ENCODE assay signal across 8 cellular contexts in genomic region chr22:50276143-50276542, GRCh38. TPM values are rescaled to one million over a fixed set of nuclear protein-coding genes. Genes with fewer than 3 reads are reported as not detected.
A peak's percentile ranks its signal among the peaks of the same experiment; 100 is the strongest.
DNase-seq lines count a peak whose midpoint lies in the region; ATAC-seq, FAIRE-seq and TF ChIP-seq lines count a peak whose summit lies in the region.

No MANE protein-coding gene starts in this region.

- H3K4me3 Mint-ChIP-seq in CD4-positive, alpha-beta memory T cell: no peak overlapping the region
- no peak overlapping the region for H3K4me3 Mint-ChIP-seq in activated naive CD4-positive, alpha-beta T cell treated with anti-CD3 and anti-CD28 coated beads for 36 hours
- H3K4me3 Mint-ChIP-seq in progenitor cell of endocrine pancreas (ENCODE audit: low read depth): no peak overlapping the region

- no peak overlapping the region for H3K4me3 ChIP-seq in CD4-positive, alpha-beta memory T cell (ENCODE audit: low read length in 2 of 2)
- no peak overlapping the region for H3K4me3 ChIP-seq in Jurkat, Clone E6-1 (ENCODE audit: low read length)

- intact Hi-C loops in CD4-positive, alpha-beta memory T cell (cut with micrococcal nuclease): no loop called here
- intact Hi-C loops in activated naive CD4-positive, alpha-beta T cell treated with anti-CD3 and anti-CD28 coated beads for 36 hours (cut with micrococcal nuclease): loop anchor here (1.0 kb wide), 2 partner anchors 51 to 66 kb away; partner anchors contain the start of gene DENND6B
- intact Hi-C loops in head of caudate nucleus (cut with DNase I): loop anchor here (5.0 kb wide), 1 partner anchor 51 kb away; the partner anchor contains the start of gene DENND6B

- H3K27me3 ChIP-seq in CD4-positive, alpha-beta memory T cell (ENCODE audit: insufficient read depth, low read length): no peaks in the 10 kb centered on the region

- peaks cover 0 to 8% (median 3%) of the 10 kb centered on the region in 4 donors for H3K4me1 Mint-ChIP-seq in CD4-positive, alpha-beta memory T cell
- H3K4me1 Mint-ChIP-seq in activated naive CD4-positive, alpha-beta T cell treated with anti-CD3 and anti-CD28 coated beads for 36 hours (ENCODE audit: low read depth): no peaks in the 10 kb centered on the region
- no peaks in the 10 kb centered on the region for H3K4me1 Mint-ChIP-seq in progenitor cell of endocrine pancreas (ENCODE audit: low read depth)

- no peaks in the 10 kb centered on the region for H3K27me3 Mint-ChIP-seq in CD4-positive, alpha-beta memory T cell
- no peaks in the 10 kb centered on the region for H3K27me3 Mint-ChIP-seq in activated naive CD4-positive, alpha-beta T cell treated with anti-CD3 and anti-CD28 coated beads for 36 hours (ENCODE audit: low read depth)
- peaks cover 6% of the 10 kb centered on the region for H3K27me3 Mint-ChIP-seq in progenitor cell of endocrine pancreas

- POLR2A ChIA-PET in CD4-positive, alpha-beta memory T cell (lab: Charles Lee; ENCODE audit: partially characterized antibody): interaction anchor here (1.0 to 1.4 kb wide), 4 partner anchors 31 to 66 kb away, joined by 3 to 4 read pairs (median 4); no protein-coding TSS in a partner anchor

- H3K27ac ChIP-seq in CD4-positive, alpha-beta memory T cell (ENCODE audit: low read depth, low read length): no peak overlapping the region

- H3K36me3 Mint-ChIP-seq in CD4-positive, alpha-beta memory T cell: no peaks in the 10 kb centered on the region
- H3K36me3 Mint-ChIP-seq in activated naive CD4-positive, alpha-beta T cell treated with anti-CD3 and anti-CD28 coated beads for 36 hours (ENCODE audit: low read depth): no peaks in the 10 kb centered on the region
- peaks cover 10% of the 10 kb centered on the region for H3K36me3 Mint-ChIP-seq in progenitor cell of endocrine pancreas (ENCODE audit: insufficient read depth)

- FAIRE-seq in H54 (lab: Jason Lieb, UNC): no peak

- peak overlapping the region in 1 of 7 donors; percentile 66 for H3K27ac Mint-ChIP-seq in CD4-positive, alpha-beta memory T cell
- H3K27ac Mint-ChIP-seq in activated naive CD4-positive, alpha-beta T cell treated with anti-CD3 and anti-CD28 coated beads for 36 hours: no peak overlapping the region
- no peak overlapping the region for H3K27ac Mint-ChIP-seq in progenitor cell of endocrine pancreas

- DNase-seq in CD4-positive, alpha-beta memory T cell: peak in 3 of 5 donors; percentile 24 to 58 (median 52)
- DNase-seq in Jurkat, Clone E6-1 (ENCODE audit: low read depth, low spot score): peak; percentile 32
- DNase-seq in activated naive CD4-positive, alpha-beta T cell treated with anti-CD3 and anti-CD28 coated beads for 36 hours: peak; percentile 70
- DNase-seq in head of caudate nucleus (peak; percentile 56 to 92 (median 80)), progenitor cell of endocrine pancreas (ENCODE audit: low spot score, unreplicated experiment) (no peak), H54 (ENCODE audit: insufficient read length, low spot score) (no peak), NCI-H345 (lab: John Stamatoyannopoulos, UW) (no peak)

- CTCF ChIA-PET in CD4-positive, alpha-beta memory T cell (lab: Charles Lee; ENCODE audit: partially characterized antibody): interaction anchor here (1.0 to 2.3 kb wide), 8 partner anchors 34 to 345 kb away, joined by 3 to 17 read pairs (median 4); partner anchors contain the start of gene DENND6B
- CTCF ChIA-PET in activated naive CD4-positive, alpha-beta T cell treated with anti-CD3 and anti-CD28 coated beads for 36 hours (lab: Charles Lee): interaction anchor here (0.5 to 3.3 kb wide), 14 partner anchors 9 to 149 kb away, joined by 3 to 31 read pairs (median 4); partner anchors contain the start of genes DENND6B and PLXNB2

- H3K9me3 ChIP-seq in CD4-positive, alpha-beta memory T cell (ENCODE audit: control insufficient read depth in 1 of 2, low read length in 2 of 2): no peaks in the 10 kb centered on the region

- peak; percentile 39 for TF ChIP-seq CTCF in progenitor cell of endocrine pancreas (IDR thresholded peaks at IDR 0.05; ENCODE audit: unreplicated experiment)

- H3K4me1 ChIP-seq in CD4-positive, alpha-beta memory T cell (ENCODE audit: insufficient read depth, low read length): peaks cover 6% of the 10 kb centered on the region

- H3K36me3 ChIP-seq in CD4-positive, alpha-beta memory T cell (ENCODE audit: insufficient read depth, low read length): no peaks in the 10 kb centered on the region

- TF ChIP-seq POLR2A in H54 (IDR thresholded peaks at IDR 0.05; ENCODE audit: low read depth, low read length): no peak

- no peaks in the 10 kb centered on the region for H3K9me3 Mint-ChIP-seq in CD4-positive, alpha-beta memory T cell
- H3K9me3 Mint-ChIP-seq in activated naive CD4-positive, alpha-beta T cell treated with anti-CD3 and anti-CD28 coated beads for 36 hours: no peaks in the 10 kb centered on the region
- no peaks in the 10 kb centered on the region for H3K9me3 Mint-ChIP-seq in progenitor cell of endocrine pancreas (ENCODE audit: low read depth)

- peak; percentile 61 for ATAC-seq in GM18909 (IDR thresholded peaks at IDR 0.05; ENCODE audit: poor library complexity, unreplicated experiment)

RNA-seq across cellular contexts. Expression of gene MAPK11, which starts 6.0 kb away (rescaled TPM):
- 1 to 10 TPM; 1.6 to 1.7 TPM for total RNA-seq in CD4-positive, alpha-beta memory T cell
- polyA plus RNA-seq in CD4-positive, alpha-beta memory T cell: under 1 TPM; 0.10 to 0.54 TPM
- 37.9 TPM for polyA plus RNA-seq in Jurkat, Clone E6-1 (2012; ENCODE audit: insufficient read depth, insufficient read length)
- 10 to 100 TPM; 17.5 to 17.9 TPM for total RNA-seq in activated naive CD4-positive, alpha-beta T cell treated with anti-CD3 and anti-CD28 coated beads for 36 hours
- total RNA-seq in progenitor cell of endocrine pancreas: 2.3 and 2.7 TPM in 2 replicates

RNA-seq across cellular contexts. Expression of gene MAPK12, which starts 14.7 kb away (rescaled TPM):
- total RNA-seq in CD4-positive, alpha-beta memory T cell: 1 to 10 TPM; 2.9 TPM
- under 1 TPM in 1 of 2 donors, not detected in 1; 0.05 TPM for polyA plus RNA-seq in CD4-positive, alpha-beta memory T cell
- 27.7 TPM for polyA plus RNA-seq in Jurkat, Clone E6-1 (2012; ENCODE audit: insufficient read depth, insufficient read length)
- 10 to 100 TPM; 12.3 to 12.4 TPM for total RNA-seq in activated naive CD4-positive, alpha-beta T cell treated with anti-CD3 and anti-CD28 coated beads for 36 hours
- 53.7 and 54.6 TPM in 2 replicates for total RNA-seq in progenitor cell of endocrine pancreas

RNA-seq across cellular contexts. Expression of gene HDAC10, which starts 25.1 kb away (rescaled TPM):
- 100 to 1,000 TPM; 141 to 151 TPM for total RNA-seq in CD4-positive, alpha-beta memory T cell
- 1 to 10 TPM; 3.8 to 6.8 TPM for polyA plus RNA-seq in CD4-positive, alpha-beta memory T cell
- 54.8 TPM for polyA plus RNA-seq in Jurkat, Clone E6-1 (2012; ENCODE audit: insufficient read depth, insufficient read length)
- 10 to 100 TPM; 35.4 to 38.0 TPM for total RNA-seq in activated naive CD4-positive, alpha-beta T cell treated with anti-CD3 and anti-CD28 coated beads for 36 hours
- total RNA-seq in progenitor cell of endocrine pancreas: 73.8 and 81.5 TPM in 2 replicates

RNA-seq across cellular contexts. Expression of gene PLXNB2, which starts 31.3 kb away (rescaled TPM):
- 1 to 10 TPM; 2.8 to 4.6 TPM for total RNA-seq in CD4-positive, alpha-beta memory T cell
- polyA plus RNA-seq in CD4-positive, alpha-beta memory T cell: under 1 TPM in 1 of 2 donors, not detected in 1; 0.40 TPM
- 17.6 TPM for polyA plus RNA-seq in Jurkat, Clone E6-1 (2012; ENCODE audit: insufficient read depth, insufficient read length)
- 10 to 100 TPM in 1 of 2 experiments, 1 to 10 TPM in 1; 9.8 to 10.4 TPM for total RNA-seq in activated naive CD4-positive, alpha-beta T cell treated with anti-CD3 and anti-CD28 coated beads for 36 hours
- total RNA-seq in progenitor cell of endocrine pancreas: 178 and 182 TPM in 2 replicates

RNA-seq across cellular contexts. Expression of gene TUBGCP6, which starts 31.3 kb away (rescaled TPM):
- total RNA-seq in CD4-positive, alpha-beta memory T cell: 100 to 1,000 TPM; 132 to 133 TPM
- 10 to 100 TPM; 16.5 to 20.5 TPM for polyA plus RNA-seq in CD4-positive, alpha-beta memory T cell
- 44.0 TPM for polyA plus RNA-seq in Jurkat, Clone E6-1 (2012; ENCODE audit: insufficient read depth, insufficient read length)
- total RNA-seq in activated naive CD4-positive, alpha-beta T cell treated with anti-CD3 and anti-CD28 coated beads for 36 hours: 10 to 100 TPM; 44.5 to 47.8 TPM
- total RNA-seq in progenitor cell of endocrine pancreas: 62.0 and 70.9 TPM in 2 replicates

Comparison
In these comparisons a context has a peak if more than half of its experiments do, and no peak if none do; other contexts are left out.
1. DNase-seq: peak in CD4-positive, alpha-beta memory T cell (3 of 5), Jurkat, Clone E6-1 (single experiment), activated naive CD4-positive, alpha-beta T cell treated with anti-CD3 and anti-CD28 coated beads for 36 hours (single experiment) and head of caudate nucleus (42 of 42); none in progenitor cell of endocrine pancreas (single experiment), H54 (single experiment) and NCI-H345 (single experiment).